ENCODE assay signal across 8 cellular contexts in genomic region chr7:69597278-69598076, GRCh38. TPM values are rescaled to one million over a fixed set of nuclear protein-coding genes. Genes with fewer than 3 reads are reported as not detected.
A peak's percentile ranks its signal among the peaks of the same experiment; 100 is the strongest.
DNase-seq lines count a peak whose midpoint lies in the region; ATAC-seq, FAIRE-seq and TF ChIP-seq lines count a peak whose summit lies in the region.

No MANE protein-coding gene starts in this region.

- no peak overlapping the region for H3K4me3 ChIP-seq in CD4-positive, alpha-beta memory T cell (ENCODE audit: low read length in 2 of 2)
- H3K4me3 ChIP-seq in HUES48 (ENCODE audit: low read depth, low read length) (peak overlapping the region; percentile 66), keratinocyte (ENCODE audit: control insufficient read depth in 2 of 3, extremely low read depth in 1 of 3, insufficient read depth in 2 of 3, low read depth in 1 of 3, low read length in 3 of 3) (peak overlapping the region; percentile 34 to 53 (median 42))

- CTCF ChIA-PET in CD4-positive, alpha-beta memory T cell (lab: Charles Lee; ENCODE audit: partially characterized antibody) = no interaction called here

- peak; percentile 11 for ATAC-seq in GM19438 (IDR thresholded peaks at IDR 0.05; ENCODE audit: low read depth, unreplicated experiment)
- peak; percentile 36 for ATAC-seq in stimulated activated effector memory CD8-positive, alpha-beta T cell treated with anti-CD3 and anti-CD28 coated beads, Interleukin-12 subunit alpha, Interleukin-12 subunit beta, amount 100 ng/mL, for 72 hours

- no peak for FAIRE-seq in keratinocyte (lab: Jason Lieb, UNC)

- H3K9me3 Mint-ChIP-seq in CD4-positive, alpha-beta memory T cell = peaks cover 0 to 3% (median 0%) of the 10 kb centered on the region in 8 donors
- no peaks in the 10 kb centered on the region for H3K9me3 Mint-ChIP-seq in stimulated activated effector memory CD8-positive, alpha-beta T cell treated with anti-CD3 and anti-CD28 coated beads, Interleukin-12 subunit alpha, Interleukin-12 subunit beta, amount 100 ng/mL, for 72 hours

- DNase-seq in CD4-positive, alpha-beta memory T cell = no peak
- peak in 34 of 58 donors; percentile 25 to 75 (median 57) for DNase-seq in anterior cingulate cortex (lab: John Stamatoyannopoulos, UW)
- no peak for DNase-seq in keratinocyte (ENCODE audit: low read depth, low spot score)
- DNase-seq in stimulated activated effector memory CD8-positive, alpha-beta T cell treated with anti-CD3 and anti-CD28 coated beads, Interleukin-12 subunit alpha, Interleukin-12 subunit beta, amount 100 ng/mL, for 72 hours (ENCODE audit: low spot score in 2 of 2) = peak; percentile 12 to 52
- DNase-seq in NCI-H128 (lab: John Stamatoyannopoulos, UW; ENCODE audit: unreplicated experiment) = no peak
- DNase-seq in NCI-H2171 (lab: John Stamatoyannopoulos, UW) = no peak

- peak overlapping the region in 4 of 7 donors; percentile 46 to 80 (median 74) for H3K27ac Mint-ChIP-seq in CD4-positive, alpha-beta memory T cell
- H3K27ac Mint-ChIP-seq in stimulated activated effector memory CD8-positive, alpha-beta T cell treated with anti-CD3 and anti-CD28 coated beads, Interleukin-12 subunit alpha, Interleukin-12 subunit beta, amount 100 ng/mL, for 72 hours = no peak overlapping the region

- no peaks in the 10 kb centered on the region for H3K9me1 ChIP-seq in keratinocyte (ENCODE audit: control insufficient read depth, extremely low read depth, insufficient read depth, low read length)

- H3K36me3 Mint-ChIP-seq in CD4-positive, alpha-beta memory T cell = peaks cover 0 to 3% of the 10 kb centered on the region in 2 donors
- H3K36me3 Mint-ChIP-seq in stimulated activated effector memory CD8-positive, alpha-beta T cell treated with anti-CD3 and anti-CD28 coated beads, Interleukin-12 subunit alpha, Interleukin-12 subunit beta, amount 100 ng/mL, for 72 hours = peaks cover 8% of the 10 kb centered on the region

- H3K4me2 ChIP-seq in keratinocyte (ENCODE audit: control insufficient read depth, extremely low read depth, insufficient read depth, low read depth, low read length) = peak overlapping the region; percentile 79

- H3K4me3 Mint-ChIP-seq in CD4-positive, alpha-beta memory T cell = peak overlapping the region; percentile 70 to 85 (median 80)
- H3K4me3 Mint-ChIP-seq in stimulated activated effector memory CD8-positive, alpha-beta T cell treated with anti-CD3 and anti-CD28 coated beads, Interleukin-12 subunit alpha, Interleukin-12 subunit beta, amount 100 ng/mL, for 72 hours = no peak overlapping the region

- H3K27me3 ChIP-seq in CD4-positive, alpha-beta memory T cell (ENCODE audit: insufficient read depth, low read length) = peaks cover 16% of the 10 kb centered on the region
- H3K27me3 ChIP-seq in HUES48 (ENCODE audit: control insufficient read depth, insufficient read depth, low read length) = peaks cover 77% of the 10 kb centered on the region
- H3K27me3 ChIP-seq in keratinocyte (ENCODE audit: control insufficient read depth, extremely low read depth, insufficient read depth, low read length) = peaks cover 47% of the 10 kb centered on the region

- peak overlapping the region; percentile 30 for H2AFZ ChIP-seq in keratinocyte (ENCODE audit: control insufficient read depth, low read length)

- no peaks in the 10 kb centered on the region for H4K20me1 ChIP-seq in keratinocyte (ENCODE audit: control insufficient read depth, extremely low read depth, insufficient read depth, low read length)

- TF ChIP-seq CTCF in keratinocyte (optimal IDR thresholded peaks at IDR 0.05 in 1 of 3, IDR thresholded peaks at IDR 0.05 in 1 of 3, conservative IDR thresholded peaks at IDR 0.05 in 1 of 3; ENCODE audit: extremely low read depth in 1 of 3, insufficient read depth in 2 of 3, low read length in 3 of 3) = no peak

- intact Hi-C loops in CD4-positive, alpha-beta memory T cell (cut with micrococcal nuclease) = no loop called here

- H3K4me1 ChIP-seq in CD4-positive, alpha-beta memory T cell (ENCODE audit: insufficient read depth, low read length) = peaks cover 9% of the 10 kb centered on the region
- H3K4me1 ChIP-seq in HUES48 (ENCODE audit: control insufficient read depth, insufficient read depth, low read length) = peaks cover 11% of the 10 kb centered on the region
- H3K4me1 ChIP-seq in keratinocyte (ENCODE audit: control insufficient read depth, extremely low read depth, insufficient read depth, low read length) = peaks cover 8% of the 10 kb centered on the region

- POLR2A ChIA-PET in CD4-positive, alpha-beta memory T cell (lab: Charles Lee; ENCODE audit: partially characterized antibody) = no interaction called here

- peak overlapping the region; percentile 34 for H3K9ac ChIP-seq in HUES48 (ENCODE audit: low read depth, low read length)
- H3K9ac ChIP-seq in keratinocyte (ENCODE audit: control insufficient read depth, extremely low read depth, insufficient read depth, low read length) = peak overlapping the region; percentile 4

- no peaks in the 10 kb centered on the region for H3K9me3 ChIP-seq in CD4-positive, alpha-beta memory T cell (ENCODE audit: control insufficient read depth in 1 of 2, low read length in 2 of 2)
- H3K9me3 ChIP-seq in HUES48 (ENCODE audit: control insufficient read depth, insufficient read depth, low read length) = no peaks in the 10 kb centered on the region
- H3K9me3 ChIP-seq in keratinocyte (ENCODE audit: control insufficient read depth, low read depth, low read length) = no peaks in the 10 kb centered on the region

- dilution Hi-C loops in keratinocyte (cut with MboI; ENCODE audit: extremely low pct_ligation_motif_present, low sequenced_read_pairs) = no loop called here

- peaks cover 6 to 10% (median 8%) of the 10 kb centered on the region in 4 donors for H3K4me1 Mint-ChIP-seq in CD4-positive, alpha-beta memory T cell
- H3K4me1 Mint-ChIP-seq in stimulated activated effector memory CD8-positive, alpha-beta T cell treated with anti-CD3 and anti-CD28 coated beads, Interleukin-12 subunit alpha, Interleukin-12 subunit beta, amount 100 ng/mL, for 72 hours = no peaks in the 10 kb centered on the region

- no peaks in the 10 kb centered on the region for H3K36me3 ChIP-seq in CD4-positive, alpha-beta memory T cell (ENCODE audit: insufficient read depth, low read length)
- H3K36me3 ChIP-seq in HUES48 (ENCODE audit: control insufficient read depth, insufficient read depth, low read length) = no peaks in the 10 kb centered on the region
- H3K36me3 ChIP-seq in keratinocyte (ENCODE audit: control insufficient read depth in 2 of 2, extremely low read depth in 1 of 2, insufficient read depth in 2 of 2, low read length in 2 of 2) = no peaks in the 10 kb centered on the region

- H3K79me2 ChIP-seq in keratinocyte (ENCODE audit: control insufficient read depth, insufficient read depth, low read length) = no peaks in the 10 kb centered on the region

- H3K27me3 Mint-ChIP-seq in CD4-positive, alpha-beta memory T cell = peaks cover 14 to 17% of the 10 kb centered on the region in 2 donors

- no peak overlapping the region for H3K27ac ChIP-seq in CD4-positive, alpha-beta memory T cell (ENCODE audit: low read depth, low read length)
- H3K27ac ChIP-seq in HUES48 (ENCODE audit: low read depth, low read length) (peak overlapping the region; percentile 35), keratinocyte (ENCODE audit: control insufficient read depth, insufficient read depth, low read length) (no peak overlapping the region)

RNA-seq across cellular contexts. Expression of gene AUTS2, which starts 0.8 kb away (rescaled TPM):
- 10 to 100 TPM; 32.1 to 35.2 TPM for total RNA-seq in CD4-positive, alpha-beta memory T cell
- polyA plus RNA-seq in CD4-positive, alpha-beta memory T cell = 10 to 100 TPM in 1 of 2 donors, 1 to 10 TPM in 1; 3.4 to 18.9 TPM
- 3.7 to 4.7 TPM (median 3.8 TPM) in 3 replicates for polyA plus RNA-seq in keratinocyte
- 7.7 TPM for polyA plus RNA-seq in keratinocyte (2011; ENCODE audit: low read depth)
- 2.5 and 3.8 TPM in 2 replicates for polyA plus RNA-seq in keratinocyte (2011; cell fraction: cytosol; rRNA removed)
- polyA plus RNA-seq in keratinocyte (2011; cell fraction: nucleus; rRNA removed) = 30.0 and 35.0 TPM in 2 replicates
- 13.5 and 20.1 TPM in 2 replicates for polyA plus RNA-seq in keratinocyte (2012; ENCODE audit: low replicate concordance)
- 14.3 to 44.6 TPM (median 25.2 TPM) in 3 replicates for polyA minus RNA-seq in keratinocyte
- 8.1 TPM for polyA minus RNA-seq in keratinocyte (2011; cell fraction: cytosol; rRNA and poly(A)+ RNA removed)
- polyA minus RNA-seq in keratinocyte (2011; cell fraction: nucleus; rRNA and poly(A)+ RNA removed) = 35.2 and 44.5 TPM in 2 replicates

Comparison
In these comparisons a context has a peak if more than half of its experiments do, and no peak if none do; other contexts are left out.
1. DNase-seq: peak in anterior cingulate cortex (34 of 58) and stimulated activated effector memory CD8-positive, alpha-beta T cell treated with anti-CD3 and anti-CD28 coated beads, Interleukin-12 subunit alpha, Interleukin-12 subunit beta, amount 100 ng/mL, for 72 hours (2 of 2); none in CD4-positive, alpha-beta memory T cell (0 of 5), keratinocyte (single experiment), NCI-H128 (single experiment) and NCI-H2171 (single experiment).
2. H3K4me3 ChIP-seq: peak in HUES48 (single experiment) and keratinocyte (3 of 3); none in CD4-positive, alpha-beta memory T cell (0 of 2).